ENCODE assay signal across 1 cellular context in genomic region chr16:31498493-31498892, GRCh38.
TF ChIP-seq lines count a peak whose summit lies in the region.

No MANE protein-coding gene starts in this region.

TF ChIP-seq in HepG2, 621 proteins besides CTCF, POLR2A, EP300 and RAD21:
- TF ChIP-seq ZFP36L1 (CRISPR knock-in tag; IDR thresholded peaks at IDR 0.05) = no peak
- TF ChIP-seq U2AF2 (IDR thresholded peaks at IDR 0.05; ENCODE audit: low read depth, low read length) = no peak
- no peak for TF ChIP-seq TRIM24 (CRISPR knock-in tag; IDR thresholded peaks at IDR 0.05)
- TF ChIP-seq ZNF556 (CRISPR knock-in tag; IDR thresholded peaks at IDR 0.05; ENCODE audit: borderline replicate concordance) = 0 out of 2 replicates have a peak, but pooled peaks have one; percentile 27
- 0 out of 2 replicates have a peak, but pooled peaks have one; percentile 12 for TF ChIP-seq ZFX (CRISPR knock-in tag; IDR thresholded peaks at IDR 0.05; ENCODE audit: low read depth)
- no peak for TF ChIP-seq ZNF530 (CRISPR knock-in tag; IDR thresholded peaks at IDR 0.05; ENCODE audit: low read depth)
- TF ChIP-seq PTBP1 (IDR thresholded peaks at IDR 0.05; ENCODE audit: low read depth, low read length, poor library complexity, severe bottlenecking) = no peak
- TF ChIP-seq POLR2G (IDR thresholded peaks at IDR 0.05; ENCODE audit: low read depth, low read length) = 0 out of 2 replicates have a peak, but pooled peaks have one; percentile 0
- no peak for TF ChIP-seq SMAD9 (CRISPR knock-in tag; IDR thresholded peaks at IDR 0.05)
